In the genomic region with DNA sequence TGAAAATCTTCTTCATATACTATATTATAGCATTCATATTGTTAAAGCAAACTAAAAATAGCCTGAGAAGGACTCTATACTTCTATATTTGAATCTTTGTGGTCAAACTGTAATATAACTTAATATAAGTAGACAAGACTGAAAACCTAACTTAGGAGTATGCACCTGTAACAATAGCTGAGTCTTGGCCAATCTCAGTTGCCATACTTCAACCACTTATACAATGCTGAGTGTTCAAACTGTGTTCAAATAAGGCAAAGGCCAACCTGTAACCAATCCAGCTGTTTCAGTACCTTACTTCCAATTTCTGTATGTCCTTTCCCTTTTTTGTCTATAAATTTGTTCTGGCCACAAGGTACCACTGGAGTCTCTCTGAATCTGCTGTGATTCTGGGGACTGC, we compare ENCODE assay signal across 22 cellular contexts.
"Had no signal": no experiment of that assay in that cellular context is flagged by ENCODE, and none has a peak within 500 bp of the region (broad histone marks: within the 10 kb centered on the region; RNA-seq: fewer than 3 reads in every experiment).

No MANE protein-coding gene starts in this region.

- H3K27me3 ChIP-seq: dorsolateral prefrontal cortex, esophagus squamous epithelium, gastrocnemius medialis, heart right ventricle, left lung had no signal

- H3K4me1 ChIP-seq: esophagus squamous epithelium, gastrocnemius medialis, heart right ventricle, left lung, lower lobe of right lung had no signal

- DNase-seq: dermis blood vessel endothelial cell; dorsolateral prefrontal cortex; effector CD4-positive, alpha-beta T cell; effector memory CD4-positive, alpha-beta T cell; erythroblast; esophagus squamous epithelium; foreskin fibroblast; foreskin melanocyte; gastrocnemius medialis; glutamatergic neuron; head of caudate nucleus; heart right ventricle; hippocampal formation; left cardiac atrium; left lung; left ventricle myocardium superior; lower lobe of right lung; mesenchymal stem cell; mucosa of descending colon had no signal

- H3K4me3 Mint-ChIP-seq: mesothelial cell of epicardium had no signal

- H3K9me3 ChIP-seq: gastrocnemius medialis, lower lobe of right lung had no signal

- H3K36me3 ChIP-seq: esophagus squamous epithelium, gastrocnemius medialis, heart right ventricle, left lung, lower lobe of right lung had no signal

- H3K27ac ChIP-seq: coronary artery, dorsolateral prefrontal cortex, epithelial cell of prostate, esophagus squamous epithelium, gastrocnemius medialis, heart right ventricle, left lung, lower lobe of right lung had no signal

- H3K4me3 ChIP-seq: coronary artery, dorsolateral prefrontal cortex, esophagus squamous epithelium, gastrocnemius medialis, heart right ventricle, left lung, lower lobe of right lung, mucosa of descending colon had no signal

- H3K36me3 Mint-ChIP-seq: mesothelial cell of epicardium had no signal

- H3K9me3 Mint-ChIP-seq: mesothelial cell of epicardium had no signal
